Comparison of ENCODE assay signal across 18 cellular contexts in genomic region chr3:176690470-176690869, GRCh38.
DNase-seq lines count a peak whose midpoint lies in the region; ATAC-seq and TF ChIP-seq lines count a peak whose summit lies in the region.
"Had no signal": no experiment of that assay in that cellular context is flagged by ENCODE, and none has a peak within 500 bp of the region (broad histone marks: within the 10 kb centered on the region; RNA-seq: fewer than 3 reads in every experiment).

No MANE protein-coding gene starts in this region.

- intact Hi-C loops in adrenal gland (cut with DNase I): no loop called here

- H3K4ac ChIP-seq in mesendoderm (ENCODE audit: low read depth, low read length): peak overlapping the region; percentile 0

- no peak for TF ChIP-seq CTCF in adrenal gland (IDR thresholded peaks at IDR 0.05)

- ATAC-seq in GM19467 (IDR thresholded peaks at IDR 0.05; ENCODE audit: unreplicated experiment): no peak
- ATAC-seq: CD8-positive, alpha-beta T cell had no signal

- no peak overlapping the region for H2AK5ac ChIP-seq in mesendoderm (ENCODE audit: low read length)

- H3K27me3 ChIP-seq in adrenal gland: no peaks in the 10 kb centered on the region
- H3K27me3 ChIP-seq in mesendoderm (ENCODE audit: insufficient read depth, low read length, poor library complexity): no peaks in the 10 kb centered on the region
- H3K27me3 ChIP-seq: BLaER1 had no signal

- no peak overlapping the region for H3K4me2 ChIP-seq in mesendoderm (ENCODE audit: low read length)
- H3K4me2 ChIP-seq: BLaER1 had no signal

- H3K56ac ChIP-seq in mesendoderm (ENCODE audit: low read length): no peak overlapping the region

- H3K9ac ChIP-seq in mesendoderm (ENCODE audit: low read length): no peak overlapping the region
- H3K9ac ChIP-seq: BLaER1 had no signal

- no peak overlapping the region for H2BK120ac ChIP-seq in mesendoderm (ENCODE audit: low read depth, low read length)

- no peak for TF ChIP-seq POLR2A in adrenal gland (IDR thresholded peaks at IDR 0.05)

- no peak overlapping the region for H2BK5ac ChIP-seq in mesendoderm (ENCODE audit: low read length)

- H4K8ac ChIP-seq in mesendoderm (ENCODE audit: low read depth, low read length): no peak overlapping the region

- peak; percentile 7 for DNase-seq in EH (ENCODE audit: low read depth)
- DNase-seq in adrenal gland: peak; percentile 29 to 59 (median 51)
- peak; percentile 2 for DNase-seq in iris pigment epithelial cell (ENCODE audit: low read depth)
- peak; percentile 4 for DNase-seq in mesendoderm
- no peak for DNase-seq in activated CD4-positive, alpha-beta T cell treated with anti-CD3 and anti-CD28 coated beads for 1 hour
- no peak for DNase-seq in NCI-H345 treated with DMSO at 0.1 percent for 48 hours (lab: John Stamatoyannopoulos, UW; ENCODE audit: unreplicated experiment)
- DNase-seq in T1000 (lab: John Stamatoyannopoulos, UW): no peak
- DNase-seq: Caco-2; CD4-positive, CD25-positive, alpha-beta regulatory T cell; CD8-positive, alpha-beta T cell; DMS79; GOT3; HFFc6 had no signal

- no peak overlapping the region for H2BK15ac ChIP-seq in mesendoderm (replicated peaks; ENCODE audit: low read depth)

- H3K4me3 ChIP-seq in adrenal gland: no peak overlapping the region
- no peak overlapping the region for H3K4me3 ChIP-seq in mesendoderm (ENCODE audit: low read length)
- H3K4me3 ChIP-seq: BLaER1, HAP-1 had no signal

- H3K23ac ChIP-seq in mesendoderm (ENCODE audit: low read length): no peak overlapping the region

- no peaks in the 10 kb centered on the region for H3K9me3 ChIP-seq in adrenal gland (replicated peaks in 1 of 3)
- H3K9me3 ChIP-seq: BLaER1, Caco-2, HAP-1 had no signal

- no peaks in the 10 kb centered on the region for H3K79me1 ChIP-seq in mesendoderm (ENCODE audit: low read length)

- H4K5ac ChIP-seq in mesendoderm (ENCODE audit: low read length): no peak overlapping the region

- 63 to 87% (median 72%) methylated on average over 2 of the region's 2 CpGs for whole genome bisulfite sequencing in adrenal gland, 4 donors
- WGBS in mesendoderm (ENCODE audit: extremely low coverage, insufficient coverage, low lambda C conversion rate): no CpG with 5 or more reads among the region's 2 CpGs

- no peak overlapping the region for H3K27ac ChIP-seq in adrenal gland
- no peak overlapping the region for H3K27ac ChIP-seq in mesendoderm (ENCODE audit: low read depth, low read length)
- H3K27ac ChIP-seq: 22Rv1, BLaER1, C4-2B had no signal

- H3K79me2 ChIP-seq in mesendoderm (ENCODE audit: control insufficient read depth, insufficient read depth, low read length): no peaks in the 10 kb centered on the region

- H3K4me1 ChIP-seq in adrenal gland (replicated peaks in 1 of 2): peaks cover 0 to 3% of the 10 kb centered on the region in 2 donors
- no peaks in the 10 kb centered on the region for H3K4me1 ChIP-seq in mesendoderm (ENCODE audit: control insufficient read depth, low read depth, low read length)
- H3K4me1 ChIP-seq: BLaER1, HAP-1 had no signal

- H3K36me3 ChIP-seq in adrenal gland (replicated peaks in 1 of 2): no peaks in the 10 kb centered on the region
- no peaks in the 10 kb centered on the region for H3K36me3 ChIP-seq in mesendoderm (ENCODE audit: control insufficient read depth, insufficient read depth, low read length)
- H3K36me3 ChIP-seq: BLaER1, HAP-1 had no signal

- H3K18ac ChIP-seq in mesendoderm (ENCODE audit: low read length): no peak overlapping the region

Comparison
In these comparisons a context has a peak if more than half of its experiments do, and no peak if none do; other contexts are left out.
1. DNase-seq: peak in EH (single experiment), adrenal gland (7 of 7), iris pigment epithelial cell (single experiment) and mesendoderm (single experiment); none in activated CD4-positive, alpha-beta T cell treated with anti-CD3 and anti-CD28 coated beads for 1 hour (single experiment), NCI-H345 treated with DMSO at 0.1 percent for 48 hours (single experiment) and T1000 (single experiment).